ENCODE assay signal across 9 cellular contexts in the genomic region with DNA sequence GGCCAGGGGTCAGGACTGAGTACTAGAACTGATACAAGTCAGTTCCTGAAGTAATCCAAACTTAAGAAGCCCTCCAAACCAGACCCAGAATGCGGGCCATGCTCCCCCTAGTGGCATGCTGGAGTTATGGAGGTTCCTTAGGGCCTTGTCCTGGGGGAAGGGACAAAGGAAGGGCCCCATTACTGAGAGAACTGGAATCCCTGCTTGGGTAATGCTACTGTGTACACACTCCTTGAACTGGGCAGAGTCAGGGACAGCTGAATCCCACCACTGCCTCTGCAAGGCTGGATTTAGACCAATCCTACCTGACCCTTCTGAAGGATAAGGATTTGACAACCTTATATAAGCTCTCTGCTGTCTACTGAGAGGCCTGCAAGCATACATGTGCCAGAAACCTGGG.
DNase-seq lines count a peak whose midpoint lies in the region; ATAC-seq, FAIRE-seq and TF ChIP-seq lines count a peak whose summit lies in the region.
"Had no signal": no experiment of that assay in that cellular context is flagged by ENCODE, and none has a peak within 500 bp of the region (broad histone marks: within the 10 kb centered on the region; RNA-seq: fewer than 3 reads in every experiment).

No MANE protein-coding gene starts in this region.

- no peak for TF ChIP-seq EP300 in GM12878 (IDR thresholded peaks at IDR 0.05; ENCODE audit: borderline replicate concordance in 1 of 2, control insufficient read depth in 1 of 2, low read depth in 2 of 2, low read length in 2 of 2)

- peak; percentile 31 for DNase-seq in DMS153 treated with DMSO at 0.1 percent for 48 hours (lab: John Stamatoyannopoulos, UW; ENCODE audit: unreplicated experiment)
- peak; percentile 90 for DNase-seq in GM23248
- peak; percentile 77 for DNase-seq in MV-4-11 (lab: John Stamatoyannopoulos, UW)
- no peak for DNase-seq in GM12878 (ENCODE audit: low read depth, low spot score)
- DNase-seq in iPS-NIHi11 (ENCODE audit: low spot score): peak; percentile 87

- no TSS peak for BruUV-seq in GM12878 (replicated peaks; lab: Mats Ljungman, UMichigan)

- peak overlapping the region; percentile 60 for H3K27ac ChIP-seq in GM23248
- no peak overlapping the region for H3K27ac ChIP-seq in SU-DHL-6 (ENCODE audit: low read depth, low read length)
- no peak overlapping the region for H3K27ac ChIP-seq in GM12878 (ENCODE audit: control insufficient read depth, insufficient read depth)
- peak overlapping the region; percentile 52 for H3K27ac ChIP-seq in skeletal muscle tissue (ENCODE audit: low read depth, low read length)

- RAD21 ChIA-PET in GM12878 (lab: Charles Lee; ENCODE audit: unreplicated experiment): interaction anchor here (0.6 to 1.5 kb wide), 7 partner anchors 19 to 623 kb away, joined by 3 to 6 read pairs (median 3); no protein-coding TSS in a partner anchor

- intact Hi-C loops in GM12878 (cut with micrococcal nuclease; ENCODE audit: unreplicated experiment): loop anchor here (1.0 to 10.0 kb wide), 5 partner anchors 124 to 589 kb away; a partner anchor contains a TSS

- H3K9me3 ChIP-seq in GM23248 (ENCODE audit: low read depth): no peaks in the 10 kb centered on the region
- no peaks in the 10 kb centered on the region for H3K9me3 ChIP-seq in SU-DHL-6 (ENCODE audit: insufficient read depth, low read length)
- no peaks in the 10 kb centered on the region for H3K9me3 ChIP-seq in GM12878 (replicated peaks; ENCODE audit: control insufficient read depth, insufficient read depth, low read length)
- H3K9me3 ChIP-seq in skeletal muscle tissue (ENCODE audit: control insufficient read depth in 3 of 3, low read length in 3 of 3): no peaks in the 10 kb centered on the region

- POLR2A ChIA-PET in GM12878 (lab: Charles Lee): interaction anchor here (0.6 to 1.1 kb wide), 6 partner anchors 17 to 1407 kb away, joined by 3 to 7 read pairs (median 3); no protein-coding TSS in a partner anchor

- H3F3A ChIP-seq in GM23248 (ENCODE audit: insufficient read depth) (peaks cover 46% of the 10 kb centered on the region), SU-DHL-6 (ENCODE audit: insufficient read depth) (no peaks in the 10 kb centered on the region)

- no peaks in the 10 kb centered on the region for H3K9me2 ChIP-seq in GM23248 (ENCODE audit: insufficient read depth)
- no peaks in the 10 kb centered on the region for H3K9me2 ChIP-seq in SU-DHL-6 (replicated peaks; ENCODE audit: insufficient read depth, low read length)

- H3K27me3 ChIP-seq in GM23248 (replicated peaks; ENCODE audit: insufficient read depth) (no peaks in the 10 kb centered on the region), SU-DHL-6 (ENCODE audit: low read length) (no peaks in the 10 kb centered on the region), GM12878 (replicated peaks in 1 of 2; ENCODE audit: control insufficient read depth in 2 of 2, insufficient read depth in 2 of 2, low read length in 1 of 2) (peaks cover 0 to 2% of the 10 kb centered on the region in 2 experiments; a peak in 2 of 4 replicates), skeletal muscle tissue (ENCODE audit: control insufficient read depth in 3 of 3, insufficient read depth in 3 of 3, low read length in 3 of 3) (no peaks in the 10 kb centered on the region)

- H3K9ac ChIP-seq in GM23248: peak overlapping the region; percentile 38; the same call in 1 of the 2 replicates
- H3K9ac ChIP-seq in SU-DHL-6 (ENCODE audit: low read length): no peak overlapping the region
- no peak overlapping the region for H3K9ac ChIP-seq in GM12878 (ENCODE audit: control insufficient read depth, insufficient read depth, low read length)
- peak overlapping the region in 1 of 3 donors; percentile 28 for H3K9ac ChIP-seq in skeletal muscle tissue (ENCODE audit: low read depth in 1 of 3, low read length in 3 of 3)

- ATAC-seq in GM12878 (peak; percentile 94), GM18498 (IDR thresholded peaks at IDR 0.05; ENCODE audit: unreplicated experiment) (no peak)

- TF ChIP-seq RAD21 in GM12878 (IDR thresholded peaks at IDR 0.05; ENCODE audit: insufficient read depth, low read depth, low read length): peak; percentile 87

- SMC1A ChIA-PET in GM12878 (lab: Charles Lee; ENCODE audit: uncharacterized antibody, unreplicated experiment): interaction anchor here (0.7 to 2.2 kb wide), 11 partner anchors 10 to 246 kb away, joined by 3 to 16 read pairs (median 4); no protein-coding TSS in a partner anchor

- H3K79me2 ChIP-seq in GM23248 (ENCODE audit: insufficient read depth) (peaks cover 15% of the 10 kb centered on the region), SU-DHL-6 (ENCODE audit: insufficient read depth, low read length) (no peaks in the 10 kb centered on the region), GM12878 (ENCODE audit: control insufficient read depth, insufficient read depth, low read length) (no peaks in the 10 kb centered on the region)

- peak overlapping the region; percentile 40; the same call in 1 of the 2 replicates for H2AFZ ChIP-seq in GM23248
- H2AFZ ChIP-seq in SU-DHL-6 (ENCODE audit: low read depth, low read length, severe bottlenecking): no peak overlapping the region
- peak overlapping the region; percentile 73 for H2AFZ ChIP-seq in GM12878 (ENCODE audit: control insufficient read depth, low read depth, low read length)

- H3K36me3 ChIP-seq in GM23248 (ENCODE audit: low read depth): no peaks in the 10 kb centered on the region
- H3K36me3 ChIP-seq in SU-DHL-6 (ENCODE audit: low read length): no peaks in the 10 kb centered on the region
- no peaks in the 10 kb centered on the region; a peak in 1 of 4 replicates for H3K36me3 ChIP-seq in GM12878 (ENCODE audit: control insufficient read depth in 2 of 2, insufficient read depth in 2 of 2, low read length in 1 of 2)
- no peaks in the 10 kb centered on the region for H3K36me3 ChIP-seq in skeletal muscle tissue (ENCODE audit: control insufficient read depth in 3 of 3, insufficient read depth in 3 of 3, low read length in 3 of 3)

- peak; percentile 95 for FAIRE-seq in GM12878 (lab: Jason Lieb, UNC)
- FAIRE-seq: colon had no signal

- no peaks in the 10 kb centered on the region for H4K20me1 ChIP-seq in GM23248 (ENCODE audit: insufficient read depth)
- no peaks in the 10 kb centered on the region for H4K20me1 ChIP-seq in SU-DHL-6 (ENCODE audit: low read depth, low read length)
- H4K20me1 ChIP-seq in GM12878 (ENCODE audit: control insufficient read depth, insufficient read depth): no peaks in the 10 kb centered on the region

- H3K4me1 ChIP-seq in GM23248 (ENCODE audit: insufficient read depth) (peaks cover 53% of the 10 kb centered on the region), GM12878 (ENCODE audit: control insufficient read depth, insufficient read depth, low read length) (peaks cover 4% of the 10 kb centered on the region), skeletal muscle tissue (ENCODE audit: control insufficient read depth in 3 of 3, insufficient read depth in 3 of 3, low read length in 3 of 3) (peaks cover 25 to 38% (median 28%) of the 10 kb centered on the region in 3 donors)

- H3K4me3 ChIP-seq in GM23248 (no peak overlapping the region), SU-DHL-6 (ENCODE audit: insufficient read depth, low read length, poor library complexity, severe bottlenecking) (no peak overlapping the region), GM12878 (no peak overlapping the region), skeletal muscle tissue (ENCODE audit: low read length in 3 of 3) (no peak overlapping the region)

- TF ChIP-seq CTCF in SU-DHL-6 (IDR thresholded peaks at IDR 0.05; ENCODE audit: insufficient read depth, low read length, poor library complexity, severe bottlenecking) (peak; percentile 97), GM12878 (IDR thresholded peaks at IDR 0.05 in 2 of 3, conservative IDR thresholded peaks at IDR 0.05 in 1 of 3; ENCODE audit: control insufficient read depth in 2 of 3, extremely low read depth in 1 of 3, insufficient read depth in 1 of 3, low read depth in 3 of 3, low read length in 3 of 3) (peak; percentile 80 to 96 (median 89))

- H3K4me2 ChIP-seq in GM23248 (ENCODE audit: unreplicated experiment): peak overlapping the region; percentile 41
- H3K4me2 ChIP-seq in SU-DHL-6 (ENCODE audit: low read depth, low read length, poor library complexity, severe bottlenecking): no peak overlapping the region
- H3K4me2 ChIP-seq in GM12878 (ENCODE audit: control insufficient read depth, insufficient read depth): no peak overlapping the region

- CTCF ChIA-PET in GM12878 (lab: Yijun Ruan, JAX): interaction anchor here (0.6 to 4.4 kb wide), 21 partner anchors 11 to 778 kb away, joined by 3 to 41 read pairs (median 4); no protein-coding TSS in a partner anchor

- WGBS in GM23248 (ENCODE audit: low coverage in 1 of 2, low lambda C conversion rate in 2 of 2, missing lambda C conversion rate in 2 of 2), 2 experiments: 0 to 6% methylated on average over 1 of the region's 1 CpG
- WGBS in GM12878 (ENCODE audit: insufficient coverage, insufficient replicate concordance, low lambda C conversion rate, missing lambda C conversion rate): 17% methylated on average over 1 of the region's 1 CpG

- in situ Hi-C loops in GM23248 (cut with MboI): no loop called here
- in situ Hi-C loops in GM12878 (cut with MboI): no loop called here

- no peak for TF ChIP-seq POLR2A in GM12878 (IDR thresholded peaks at IDR 0.05; ENCODE audit: low read depth, low read length)

TF ChIP-seq in GM12878, 131 proteins besides CTCF, POLR2A, EP300 and RAD21 (continues in another document):
- TF ChIP-seq, protein P1, sequence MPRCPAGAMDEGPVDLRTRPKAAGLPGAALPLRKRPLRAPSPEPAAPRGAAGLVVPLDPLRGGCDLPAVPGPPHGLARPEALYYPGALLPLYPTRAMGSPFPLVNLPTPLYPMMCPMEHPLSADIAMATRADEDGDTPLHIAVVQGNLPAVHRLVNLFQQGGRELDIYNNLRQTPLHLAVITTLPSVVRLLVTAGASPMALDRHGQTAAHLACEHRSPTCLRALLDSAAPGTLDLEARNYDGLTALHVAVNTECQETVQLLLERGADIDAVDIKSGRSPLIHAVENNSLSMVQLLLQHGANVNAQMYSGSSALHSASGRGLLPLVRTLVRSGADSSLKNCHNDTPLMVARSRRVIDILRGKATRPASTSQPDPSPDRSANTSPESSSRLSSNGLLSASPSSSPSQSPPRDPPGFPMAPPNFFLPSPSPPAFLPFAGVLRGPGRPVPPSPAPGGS (IDR thresholded peaks at IDR 0.05; ENCODE audit: borderline replicate concordance, insufficient read depth, low read depth, low read length, poor library complexity, severe bottlenecking): no peak
- no peak for TF ChIP-seq RFX5 (IDR thresholded peaks at IDR 0.05; ENCODE audit: low read depth, low read length)
- TF ChIP-seq TCF12 (IDR thresholded peaks at IDR 0.05; ENCODE audit: low read depth, low read length): no peak
- TF ChIP-seq YBX1 (IDR thresholded peaks at IDR 0.05): no peak

Comparison
In these comparisons a context has a peak if more than half of its experiments do, and no peak if none do; other contexts are left out.
1. H3K27ac ChIP-seq: peak in GM23248 (single experiment) and skeletal muscle tissue (single experiment); none in SU-DHL-6 (single experiment) and GM12878 (single experiment).